ENCODE assay signal across 2 cellular contexts in the genomic region with DNA sequence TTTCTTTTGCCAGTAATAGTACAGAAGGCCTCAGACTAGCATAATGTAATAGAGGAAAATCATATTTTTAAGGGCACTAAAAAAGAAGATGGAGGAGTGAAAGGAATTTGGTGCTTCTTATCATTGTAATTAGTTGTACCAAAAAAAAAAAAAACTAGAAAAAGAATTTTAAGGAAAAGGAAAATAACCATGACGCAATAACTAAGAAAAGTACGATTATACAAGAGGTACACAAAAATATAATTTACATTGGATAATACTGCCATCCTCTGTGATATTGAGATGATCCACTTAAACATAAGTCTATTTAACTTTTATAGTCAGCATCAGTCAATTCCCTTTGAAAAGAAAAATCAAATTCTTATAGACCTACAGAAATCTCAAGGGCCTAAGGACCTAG.
TF ChIP-seq lines count a peak whose summit lies in the region.

No MANE protein-coding gene starts in this region.

TF ChIP-seq in HepG2, 621 proteins besides CTCF, POLR2A, EP300 and RAD21 (continued from another document):
- TF ChIP-seq, protein P1, sequence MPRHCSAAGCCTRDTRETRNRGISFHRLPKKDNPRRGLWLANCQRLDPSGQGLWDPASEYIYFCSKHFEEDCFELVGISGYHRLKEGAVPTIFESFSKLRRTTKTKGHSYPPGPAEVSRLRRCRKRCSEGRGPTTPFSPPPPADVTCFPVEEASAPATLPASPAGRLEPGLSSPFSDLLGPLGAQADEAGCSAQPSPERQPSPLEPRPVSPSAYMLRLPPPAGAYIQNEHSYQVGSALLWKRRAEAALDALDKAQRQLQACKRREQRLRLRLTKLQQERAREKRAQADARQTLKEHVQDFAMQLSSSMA (CRISPR knock-in tag; IDR thresholded peaks at IDR 0.05) = no peak
- peak; percentile 28; the same call in 1 of the 2 replicates for TF ChIP-seq CEBPB (IDR thresholded peaks at IDR 0.05; ENCODE audit: borderline replicate concordance, low read depth, low read length)
TF ChIP-seq in HepG2: peak in this region for 2.

TF ChIP-seq in IMR-90, 13 proteins besides CTCF, POLR2A, EP300 and RAD21 (continued from another document):
- TF ChIP-seq, protein P2, sequence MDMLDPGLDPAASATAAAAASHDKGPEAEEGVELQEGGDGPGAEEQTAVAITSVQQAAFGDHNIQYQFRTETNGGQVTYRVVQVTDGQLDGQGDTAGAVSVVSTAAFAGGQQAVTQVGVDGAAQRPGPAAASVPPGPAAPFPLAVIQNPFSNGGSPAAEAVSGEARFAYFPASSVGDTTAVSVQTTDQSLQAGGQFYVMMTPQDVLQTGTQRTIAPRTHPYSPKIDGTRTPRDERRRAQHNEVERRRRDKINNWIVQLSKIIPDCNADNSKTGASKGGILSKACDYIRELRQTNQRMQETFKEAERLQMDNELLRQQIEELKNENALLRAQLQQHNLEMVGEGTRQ (IDR thresholded peaks at IDR 0.05; ENCODE audit: low read depth, low read length) = no peak
